17 cellular contexts compared by ENCODE assay signal in the genomic region with DNA sequence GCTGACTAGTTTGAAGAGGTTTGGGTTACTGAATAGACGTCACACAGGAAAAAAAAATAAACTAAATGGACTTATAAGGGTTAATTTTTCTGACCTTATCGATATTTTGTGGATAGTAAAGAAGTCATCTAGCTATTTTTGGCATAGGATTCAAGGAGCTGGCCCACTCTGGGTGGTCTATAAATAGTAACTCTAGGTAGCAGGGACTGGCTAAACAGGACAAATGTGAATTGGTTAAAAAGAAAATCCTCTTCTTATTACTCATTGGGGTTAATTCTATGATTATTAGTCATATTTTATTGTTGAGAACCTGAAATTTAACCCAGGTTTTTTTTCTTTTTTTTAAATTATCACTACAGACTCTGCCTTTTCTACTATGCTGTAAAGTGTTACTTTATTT.
"Had no signal": no experiment of that assay in that cellular context is flagged by ENCODE, and none has a peak within 500 bp of the region (broad histone marks: within the 10 kb centered on the region; RNA-seq: fewer than 3 reads in every experiment).

No MANE protein-coding gene starts in this region.

- H3K4me3 ChIP-seq: esophagus muscularis mucosa, left lung, testis had no signal

- FAIRE-seq: endometrium, urothelium cell line had no signal

- H3K9me3 ChIP-seq: esophagus muscularis mucosa, left lung, testis had no signal

- H3K27me3 ChIP-seq: esophagus muscularis mucosa, left lung, testis had no signal

- H3K27ac Mint-ChIP-seq: activated CD4-positive, alpha-beta memory T cell treated with anti-CD3 and anti-CD28 coated beads, Interleukin-2, amount 10 ng/mL, durations not matched to agents 7 days and 5 days; activated naive CD8-positive, alpha-beta T cell treated with anti-CD3 and anti-CD28 coated beads for 36 hours; activated T-cell treated with anti-CD3 and anti-CD28 coated beads, Interleukin-2, amount 50 U/mL, for 72 hours; stimulated activated naive CD8-positive, alpha-beta T cell treated with anti-CD3 and anti-CD28 coated beads, Interleukin-15, Interleukin-2, amounts not matched to agents 100 ng/mL and 50 ng/mL, for 24 hours had no signal

- H3K4me1 ChIP-seq: left lung, testis had no signal

- H3K4me3 Mint-ChIP-seq: activated CD4-positive, alpha-beta memory T cell treated with anti-CD3 and anti-CD28 coated beads, Interleukin-2, amount 10 ng/mL, durations not matched to agents 7 days and 5 days; activated naive CD8-positive, alpha-beta T cell treated with anti-CD3 and anti-CD28 coated beads for 36 hours; activated T-cell treated with anti-CD3 and anti-CD28 coated beads, Interleukin-2, amount 50 U/mL, for 72 hours; stimulated activated naive CD8-positive, alpha-beta T cell treated with anti-CD3 and anti-CD28 coated beads, Interleukin-15, Interleukin-2, amounts not matched to agents 100 ng/mL and 50 ng/mL, for 24 hours had no signal

- H3K27me3 Mint-ChIP-seq: activated CD4-positive, alpha-beta memory T cell treated with anti-CD3 and anti-CD28 coated beads, Interleukin-2, amount 10 ng/mL, durations not matched to agents 7 days and 5 days; activated naive CD8-positive, alpha-beta T cell treated with anti-CD3 and anti-CD28 coated beads for 36 hours; stimulated activated naive CD8-positive, alpha-beta T cell treated with anti-CD3 and anti-CD28 coated beads, Interleukin-15, Interleukin-2, amounts not matched to agents 100 ng/mL and 50 ng/mL, for 24 hours had no signal

- DNase-seq: activated CD4-positive, alpha-beta memory T cell treated with anti-CD3 and anti-CD28 coated beads, Interleukin-2, amount 10 ng/mL, durations not matched to agents 7 days and 5 days; activated gamma-delta T cell treated with Interleukin-2 at 50 U/mL for 16 hours; activated naive CD8-positive, alpha-beta T cell treated with anti-CD3 and anti-CD28 coated beads for 36 hours; activated T-cell treated with anti-CD3 and anti-CD28 coated beads, Interleukin-2, amount 50 U/mL, for 72 hours; foreskin fibroblast; islet precursor cell; left lung; mesendoderm; stimulated activated CD4-positive, alpha-beta T cell treated with anti-CD3 and anti-CD28 coated beads, Interleukin-15, amount 100 ng/mL, for 24 hours; stimulated activated CD4-positive, alpha-beta T cell treated with anti-CD3 and anti-CD28 coated beads, Interleukin-4, amount 100 ng/mL, for 24 hours; T1000; testis had no signal

- H3K27ac ChIP-seq: esophagus muscularis mucosa, left lung, testis, VCaP had no signal
